Comparison of ENCODE assay signal across 24 cellular contexts in the genomic region with DNA sequence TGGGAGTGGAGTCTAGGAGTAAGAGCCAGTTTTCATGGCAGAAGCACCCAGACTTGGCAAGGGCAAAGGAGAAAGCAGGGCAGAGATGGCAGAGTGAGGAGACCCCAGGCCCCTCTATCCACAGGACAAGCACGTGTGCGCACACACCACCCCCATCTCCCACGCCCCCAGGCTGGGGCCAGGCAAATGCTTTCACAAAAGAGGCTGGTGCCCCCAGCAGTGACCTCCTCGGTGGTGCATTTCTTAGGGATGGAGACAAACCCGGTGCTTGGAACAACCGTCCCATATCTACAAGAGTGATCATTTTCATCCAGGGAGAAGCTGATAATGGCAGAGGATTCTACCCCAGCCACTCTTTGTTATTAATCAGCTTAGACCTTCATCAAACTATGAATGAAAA.
"Had no signal": no experiment of that assay in that cellular context is flagged by ENCODE, and none has a peak within 500 bp of the region (broad histone marks: within the 10 kb centered on the region; RNA-seq: fewer than 3 reads in every experiment).

No MANE protein-coding gene starts in this region.

- H3K4me3 Mint-ChIP-seq: naive B cell; nephron progenitor cell; stimulated activated effector memory CD8-positive, alpha-beta T cell treated with anti-CD3 and anti-CD28 coated beads, Interleukin-12 subunit alpha, Interleukin-12 subunit beta, amount 100 ng/mL, for 72 hours had no signal

- ATAC-seq: gastroesophageal sphincter; left cardiac atrium; lower lobe of right lung; pancreas; right lobe of liver; stimulated activated effector memory CD8-positive, alpha-beta T cell treated with anti-CD3 and anti-CD28 coated beads, Interleukin-12 subunit alpha, Interleukin-12 subunit beta, amount 100 ng/mL, for 72 hours had no signal

- H3K4me1 Mint-ChIP-seq: stimulated activated effector memory CD8-positive, alpha-beta T cell treated with anti-CD3 and anti-CD28 coated beads, Interleukin-12 subunit alpha, Interleukin-12 subunit beta, amount 100 ng/mL, for 72 hours had no signal

- H3K9me3 Mint-ChIP-seq: stimulated activated effector memory CD8-positive, alpha-beta T cell treated with anti-CD3 and anti-CD28 coated beads, Interleukin-12 subunit alpha, Interleukin-12 subunit beta, amount 100 ng/mL, for 72 hours had no signal

- H3K36me3 ChIP-seq: esophagus squamous epithelium, gastroesophageal sphincter, left ventricle myocardium inferior, lower lobe of right lung, pancreas, prostate gland, right lobe of liver, suprapubic skin, thyroid gland, upper lobe of left lung, uterus had no signal

- DNase-seq: effector memory CD4-positive, alpha-beta T cell; esophagus squamous epithelium; foreskin fibroblast; glutamatergic neuron; kidney; left cardiac atrium; left ventricle myocardium inferior; lower lobe of right lung; mesendoderm; naive B cell; nephron progenitor cell; nucleus accumbens; pancreas; right lobe of liver; stimulated activated CD4-positive, alpha-beta T cell treated with anti-CD3 and anti-CD28 coated beads, Interleukin-4, amount 100 ng/mL, for 1 hour; stimulated activated CD8-positive, alpha-beta memory T cell treated with anti-CD3 and anti-CD28 coated beads, Interleukin-4, amount 100 ng/mL, for 48 hours; stimulated activated naive CD8-positive, alpha-beta T cell treated with anti-CD3 and anti-CD28 coated beads, Interleukin-15, Interleukin-2, amounts not matched to agents 100 U/mL and 50 U/mL, for 24 hours; thyroid gland; upper lobe of left lung; uterus had no signal

- H3K4me3 ChIP-seq: esophagus squamous epithelium, gastroesophageal sphincter, left ventricle myocardium inferior, lower lobe of right lung, pancreas, prostate gland, right lobe of liver, suprapubic skin, thyroid gland, upper lobe of left lung, uterus had no signal

- H3K4me1 ChIP-seq: esophagus squamous epithelium, gastroesophageal sphincter, left ventricle myocardium inferior, lower lobe of right lung, pancreas, prostate gland, right lobe of liver, suprapubic skin, thyroid gland, uterus had no signal

- H3K36me3 Mint-ChIP-seq: naive B cell; stimulated activated effector memory CD8-positive, alpha-beta T cell treated with anti-CD3 and anti-CD28 coated beads, Interleukin-12 subunit alpha, Interleukin-12 subunit beta, amount 100 ng/mL, for 72 hours had no signal

- H3K9me3 ChIP-seq: esophagus squamous epithelium, gastroesophageal sphincter, left ventricle myocardium inferior, lower lobe of right lung, pancreas, prostate gland, right lobe of liver, suprapubic skin, thyroid gland, upper lobe of left lung, uterus had no signal

- H3K27ac Mint-ChIP-seq: naive B cell; nephron progenitor cell; stimulated activated effector memory CD8-positive, alpha-beta T cell treated with anti-CD3 and anti-CD28 coated beads, Interleukin-12 subunit alpha, Interleukin-12 subunit beta, amount 100 ng/mL, for 72 hours had no signal

- H3K27me3 ChIP-seq: pancreas, right lobe of liver, thyroid gland, upper lobe of left lung, uterus had no signal
